In the genomic region with DNA sequence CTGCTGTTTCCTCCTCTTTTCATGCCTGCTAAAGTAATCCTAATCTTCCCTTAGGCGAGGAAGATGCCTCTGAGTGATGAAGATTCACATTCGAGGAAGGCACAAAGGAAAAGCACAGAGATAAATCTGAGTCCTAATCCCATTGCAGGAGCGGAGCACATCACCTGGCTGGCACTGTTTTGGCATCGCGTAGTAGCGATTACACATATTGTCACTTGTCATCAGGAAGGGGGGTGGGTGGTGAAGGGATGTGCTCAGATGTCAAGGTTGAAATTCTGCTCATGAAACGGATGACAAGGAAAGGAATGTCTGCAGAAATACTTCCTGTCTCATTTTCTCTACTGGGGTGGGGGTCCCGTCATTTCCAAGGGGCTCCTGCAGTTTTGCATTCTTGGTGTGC, we compare ENCODE assay signal across 1 cellular context.
TF ChIP-seq lines count a peak whose summit lies in the region.

No MANE protein-coding gene starts in this region.

TF ChIP-seq in SK-N-SH, 30 proteins besides CTCF, POLR2A, EP300 and RAD21 (continued from another document):
- TF ChIP-seq, protein P1, sequence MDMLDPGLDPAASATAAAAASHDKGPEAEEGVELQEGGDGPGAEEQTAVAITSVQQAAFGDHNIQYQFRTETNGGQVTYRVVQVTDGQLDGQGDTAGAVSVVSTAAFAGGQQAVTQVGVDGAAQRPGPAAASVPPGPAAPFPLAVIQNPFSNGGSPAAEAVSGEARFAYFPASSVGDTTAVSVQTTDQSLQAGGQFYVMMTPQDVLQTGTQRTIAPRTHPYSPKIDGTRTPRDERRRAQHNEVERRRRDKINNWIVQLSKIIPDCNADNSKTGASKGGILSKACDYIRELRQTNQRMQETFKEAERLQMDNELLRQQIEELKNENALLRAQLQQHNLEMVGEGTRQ (IDR thresholded peaks at IDR 0.05; ENCODE audit: borderline replicate concordance, low read depth, low read length) = no peak
- TF ChIP-seq ELF1 (IDR thresholded peaks at IDR 0.05) = no peak
- TF ChIP-seq, protein P2, sequence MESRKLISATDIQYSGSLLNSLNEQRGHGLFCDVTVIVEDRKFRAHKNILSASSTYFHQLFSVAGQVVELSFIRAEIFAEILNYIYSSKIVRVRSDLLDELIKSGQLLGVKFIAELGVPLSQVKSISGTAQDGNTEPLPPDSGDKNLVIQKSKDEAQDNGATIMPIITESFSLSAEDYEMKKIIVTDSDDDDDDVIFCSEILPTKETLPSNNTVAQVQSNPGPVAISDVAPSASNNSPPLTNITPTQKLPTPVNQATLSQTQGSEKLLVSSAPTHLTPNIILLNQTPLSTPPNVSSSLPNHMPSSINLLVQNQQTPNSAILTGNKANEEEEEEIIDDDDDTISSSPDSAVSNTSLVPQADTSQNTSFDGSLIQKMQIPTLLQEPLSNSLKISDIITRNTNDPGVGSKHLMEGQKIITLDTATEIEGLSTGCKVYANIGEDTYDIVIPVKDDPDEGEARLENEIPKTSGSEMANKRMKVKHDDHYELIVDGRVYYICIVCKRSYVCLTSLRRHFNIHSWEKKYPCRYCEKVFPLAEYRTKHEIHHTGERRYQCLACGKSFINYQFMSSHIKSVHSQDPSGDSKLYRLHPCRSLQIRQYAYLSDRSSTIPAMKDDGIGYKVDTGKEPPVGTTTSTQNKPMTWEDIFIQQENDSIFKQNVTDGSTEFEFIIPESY (IDR thresholded peaks at IDR 0.05; ENCODE audit: borderline replicate concordance, low read depth) = no peak
- TF ChIP-seq, protein P3, sequence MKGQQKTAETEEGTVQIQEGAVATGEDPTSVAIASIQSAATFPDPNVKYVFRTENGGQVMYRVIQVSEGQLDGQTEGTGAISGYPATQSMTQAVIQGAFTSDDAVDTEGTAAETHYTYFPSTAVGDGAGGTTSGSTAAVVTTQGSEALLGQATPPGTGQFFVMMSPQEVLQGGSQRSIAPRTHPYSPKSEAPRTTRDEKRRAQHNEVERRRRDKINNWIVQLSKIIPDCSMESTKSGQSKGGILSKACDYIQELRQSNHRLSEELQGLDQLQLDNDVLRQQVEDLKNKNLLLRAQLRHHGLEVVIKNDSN (IDR thresholded peaks at IDR 0.05; ENCODE audit: borderline replicate concordance, low read depth) = no peak
- TF ChIP-seq YY1 (IDR thresholded peaks at IDR 0.05; ENCODE audit: low read depth) = no peak
- TF ChIP-seq JUND (IDR thresholded peaks at IDR 0.05) = no peak
- no peak for TF ChIP-seq GATA2 (CRISPR knock-in tag; IDR thresholded peaks at IDR 0.05)
- TF ChIP-seq CHD2 (IDR thresholded peaks at IDR 0.05; ENCODE audit: low read length, partially characterized antibody) = no peak
